11 cellular contexts compared by ENCODE assay signal in genomic region chr2:179991344-179991743, GRCh38. TPM values are rescaled to one million over a fixed set of nuclear protein-coding genes. Genes with fewer than 3 reads are reported as not detected.
A peak's percentile ranks its signal among the peaks of the same experiment; 100 is the strongest.
DNase-seq lines count a peak whose midpoint lies in the region; ATAC-seq and TF ChIP-seq lines count a peak whose summit lies in the region.
"Had no signal": no experiment of that assay in that cellular context is flagged by ENCODE, and none has a peak within 500 bp of the region (broad histone marks: within the 10 kb centered on the region; RNA-seq: fewer than 3 reads in every experiment).

No MANE protein-coding gene starts in this region.

- no peaks in the 10 kb centered on the region for H3K9me2 ChIP-seq in OCI-LY7 (ENCODE audit: insufficient read depth, low read length)

- CTCF ChIA-PET in OCI-LY7 (lab: Charles Lee; ENCODE audit: unreplicated experiment) = no interaction called here

- peaks cover 31% of the 10 kb centered on the region for H3K79me2 ChIP-seq in OCI-LY7 (ENCODE audit: insufficient read depth, low read depth, low read length)

- no peak overlapping the region for H2AFZ ChIP-seq in OCI-LY7 (ENCODE audit: low read length)

- peak; percentile 51 for ATAC-seq in GM21528 (IDR thresholded peaks at IDR 0.05; ENCODE audit: low FRiP score, unreplicated experiment)
- no peak for ATAC-seq in HG03565 (IDR thresholded peaks at IDR 0.05; ENCODE audit: unreplicated experiment)

- 0 out of 2 replicates have a peak, but pooled peaks cover 4% of the 10 kb centered on the region for H4K20me1 ChIP-seq in OCI-LY7 (ENCODE audit: insufficient read depth, low read length)

- no peak overlapping the region for H3K4me2 ChIP-seq in OCI-LY7 (ENCODE audit: low read length)
- H3K4me2 ChIP-seq: BLaER1 treated with 17β-estradiol and CSF1 and Interleukin-3, amounts not matched to agents 10 nM and 100 nM had no signal

- POLR2A ChIA-PET in OCI-LY7 (lab: Charles Lee) = interaction anchor here (1.4 kb wide), 1 partner anchor 12 kb away, joined by 5 read pairs; no protein-coding TSS in a partner anchor

- no peaks in the 10 kb centered on the region for H3K9me3 ChIP-seq in OCI-LY7 (ENCODE audit: low read length)
- H3K9me3 ChIP-seq: BLaER1 treated with 17β-estradiol and CSF1 and Interleukin-3, amounts not matched to agents 10 nM and 100 nM had no signal

- intact Hi-C loops in OCI-LY7 (cut with micrococcal nuclease; ENCODE audit: unreplicated experiment) = no loop called here

- 0 out of 2 replicates have a peak, but pooled peaks have one; percentile 44 for TF ChIP-seq CTCF in OCI-LY7 (conservative IDR thresholded peaks at IDR 0.05; ENCODE audit: low read length)

- no peak overlapping the region for H3K4me3 ChIP-seq in OCI-LY7 (ENCODE audit: low read depth, low read length, poor library complexity, severe bottlenecking)
- H3K4me3 ChIP-seq: BLaER1 treated with 17β-estradiol and CSF1 and Interleukin-3, amounts not matched to agents 10 nM and 100 nM had no signal

- BruUV-seq in OCI-LY7 (replicated peaks; lab: Mats Ljungman, UMichigan) = no TSS peak

- H3K36me3 ChIP-seq in OCI-LY7 (ENCODE audit: insufficient read depth, low read length) = peaks cover 60% of the 10 kb centered on the region

- no peak overlapping the region for H3K27ac ChIP-seq in OCI-LY7 (ENCODE audit: low read depth, low read length, poor library complexity, severe bottlenecking)
- H3K27ac ChIP-seq: BLaER1 treated with 17β-estradiol and CSF1 and Interleukin-3, amounts not matched to agents 10 nM and 100 nM had no signal

- no peaks in the 10 kb centered on the region for H3K4me1 ChIP-seq in OCI-LY7 (ENCODE audit: insufficient read depth, low read length, poor library complexity, severe bottlenecking)

- peak; percentile 10 for DNase-seq in NOMO-1 treated with DMSO at 0.1 percent for 48 hours (lab: John Stamatoyannopoulos, UW; ENCODE audit: unreplicated experiment)
- DNase-seq in NOMO-1 treated with dmso at 0.1 percent for 144 hours (lab: John Stamatoyannopoulos, UW; ENCODE audit: unreplicated experiment) = no peak
- peak; percentile 24 for DNase-seq in OCI-LY7 (ENCODE audit: low spot score)
- peak; percentile 13 for DNase-seq in iPS-NIHi11 (ENCODE audit: low spot score)
- no peak for DNase-seq in NCI-H524 treated with DMSO at 0.1 percent for 48 hours (lab: John Stamatoyannopoulos, UW)
- no peak for DNase-seq in COR-L47 (lab: John Stamatoyannopoulos, UW)
- DNase-seq: activated CD4-positive, alpha-beta T cell treated with anti-CD3 and anti-CD28 coated beads, Interleukin-2, amount 50 U/mL, for 1 hour; NCI-H1436 had no signal

RNA-seq across cellular contexts. Expression of gene CWC22, which starts 15.8 kb away (rescaled TPM):
- total RNA-seq in OCI-LY7 (2014; rRNA removed; shearing (Covaris generic)) = 11.6 and 16.2 TPM in 2 replicates
- 20.0 and 22.2 TPM in 2 replicates for total RNA-seq in OCI-LY7 (2022)

Comparison
In these comparisons a context has a peak if more than half of its experiments do, and no peak if none do; other contexts are left out.
1. DNase-seq: peak in NOMO-1 treated with DMSO at 0.1 percent for 48 hours (single experiment), OCI-LY7 (single experiment) and iPS-NIHi11 (single experiment); none in NOMO-1 treated with dmso at 0.1 percent for 144 hours (single experiment), NCI-H524 treated with DMSO at 0.1 percent for 48 hours (single experiment) and COR-L47 (single experiment).